9 cellular contexts compared by ENCODE assay signal in genomic region chr4:72552447-72552846, GRCh38. TPM values are rescaled to one million over a fixed set of nuclear protein-coding genes. Genes with fewer than 3 reads are reported as not detected.
"Had no signal": no experiment of that assay in that cellular context is flagged by ENCODE, and none has a peak within 500 bp of the region (broad histone marks: within the 10 kb centered on the region; RNA-seq: fewer than 3 reads in every experiment).

No MANE protein-coding gene starts in this region.

- H3K36me3 ChIP-seq: HAP-1 had no signal

- H3K9me3 Mint-ChIP-seq: HFFc6 had no signal

- H3K4me3 ChIP-seq: HAP-1 had no signal

- H3K4me3 Mint-ChIP-seq: HFFc6, IgD-negative memory B cell had no signal

- H3K4me1 Mint-ChIP-seq: IgD-negative memory B cell had no signal

- H3K36me3 Mint-ChIP-seq: IgD-negative memory B cell had no signal

- H3K4me1 ChIP-seq: HAP-1 had no signal

- DNase-seq: GOT3, H7, HFFc6, KBM-7 had no signal

- H3K9me3 ChIP-seq: HAP-1 had no signal

- ATAC-seq: HCT116, HepG2 had no signal

- H3K27ac Mint-ChIP-seq: HFFc6, IgD-negative memory B cell had no signal

- H3K27ac ChIP-seq: HL-60 had no signal

- H3K27me3 Mint-ChIP-seq: IgD-negative memory B cell had no signal

RNA-seq across cellular contexts. Expression of gene ADAMTS3, which starts 16.6 kb away (rescaled TPM):
- total RNA-seq: HepG2 had no signal
- polyA plus RNA-seq: HepG2, IgD-negative memory B cell had no signal
